Comparison of ENCODE assay signal across 25 cellular contexts in genomic region chr2:201575971-201576370, GRCh38.
"Had no signal": no experiment of that assay in that cellular context is flagged by ENCODE, and none has a peak within 500 bp of the region (broad histone marks: within the 10 kb centered on the region; RNA-seq: fewer than 3 reads in every experiment).

No MANE protein-coding gene starts in this region.

- H3K4me3 ChIP-seq: ascending aorta, cardiac muscle cell, colonic mucosa, MG63 had no signal

- H3K4me1 ChIP-seq: ascending aorta, colonic mucosa had no signal

- DNase-seq: activated CD4-positive, alpha-beta T cell treated with anti-CD3 and anti-CD28 coated beads for 36 hours; activated CD4-positive, alpha-beta T cell treated with anti-CD3 and anti-CD28 coated beads, Interleukin-2, amount 10 ng/mL, durations not matched to agents 7 days and 5 days; activated CD4-positive, alpha-beta T cell treated with anti-CD3 and anti-CD28 coated beads, Interleukin-2, amount 50 U/mL, for 48 hours; activated CD8-positive, alpha-beta T cell treated with anti-CD3 and anti-CD28 coated beads, Interleukin-2, amount 10 ng/mL, durations not matched to agents 7 days and 5 days; activated gamma-delta T cell; activated naive CD4-positive, alpha-beta T cell treated with Interleukin-2 at 50 U/mL for 16 hours; activated naive CD8-positive, alpha-beta T cell treated with anti-CD3 and anti-CD28 coated beads, Interleukin-2, amount 10 ng/mL, durations not matched to agents 7 days and 5 days; activated T-cell treated with anti-CD3 and anti-CD28 coated beads, Interleukin-2, amount 50 U/mL, for 24 hours; amygdala; colonic mucosa; Kasumi-1; MG63; NCI-H1048; NCI-H1105 treated with DMSO at 0.1 percent for 48 hours; NCI-H1436; NCI-H1694; NCI-H2029; NCI-H345; NCI-H524 treated with DMSO at 0.1 percent for 48 hours; OCI-M1; SHP77 had no signal

- H3K9me3 ChIP-seq: ascending aorta, colonic mucosa, MG63 had no signal

- H3K27me3 ChIP-seq: ascending aorta, cardiac muscle cell, colonic mucosa, MG63 had no signal

- H3K27ac ChIP-seq: ascending aorta, cardiac muscle cell, colonic mucosa had no signal

- ATAC-seq: activated CD4-positive, alpha-beta T cell treated with anti-CD3 and anti-CD28 coated beads for 36 hours; activated CD4-positive, CD25-positive, alpha-beta regulatory T cell treated with anti-CD3 and anti-CD28 coated beads, Interleukin-2, amount 50 U/mL, for 24 hours; activated CD8-positive, alpha-beta T cell treated with anti-CD3 and anti-CD28 coated beads, Interleukin-2, amount 10 ng/mL, durations not matched to agents 7 days and 5 days; WTC11 had no signal

- H3K36me3 ChIP-seq: ascending aorta, cardiac muscle cell, colonic mucosa, MG63 had no signal
